Comparison of ENCODE assay signal across 24 cellular contexts in the genomic region with DNA sequence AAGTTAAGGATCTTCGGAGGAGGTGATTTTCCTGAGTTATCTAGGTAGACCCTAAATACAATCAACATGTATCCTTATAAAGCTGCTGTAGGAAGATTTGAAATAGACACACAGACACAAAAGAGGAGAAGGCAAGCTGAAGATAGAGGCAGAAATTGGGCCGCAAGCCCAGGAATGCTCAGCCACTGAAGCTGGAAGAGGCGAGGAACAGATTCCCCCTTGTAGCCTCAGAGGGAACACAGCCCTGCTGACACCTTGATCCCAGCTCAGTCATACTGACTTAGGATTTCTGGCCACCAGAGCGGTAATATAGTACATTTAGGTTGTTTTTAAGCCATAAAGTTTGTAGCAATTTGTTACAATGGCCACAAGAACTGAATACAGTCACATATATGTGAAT.
"Had no signal": no experiment of that assay in that cellular context is flagged by ENCODE, and none has a peak within 500 bp of the region (broad histone marks: within the 10 kb centered on the region; RNA-seq: fewer than 3 reads in every experiment).

No MANE protein-coding gene starts in this region.

- H3K4me1 ChIP-seq: neural progenitor cell, prostate gland, right lobe of liver, stomach, thyroid gland, tibial nerve, upper lobe of left lung, vagina had no signal

- H3K36me3 Mint-ChIP-seq: naive thymus-derived CD8-positive, alpha-beta T cell; natural killer cell treated with Interleukin-12 subunit alpha and Interleukin-12 subunit beta and Interleukin-15 and Interleukin-18, amount 100 ng/mL, for 72 hours; neural progenitor cell; stimulated activated effector memory CD8-positive, alpha-beta T cell treated with anti-CD3 and anti-CD28 coated beads, Interleukin-12 subunit alpha, Interleukin-12 subunit beta, amount 100 ng/mL, for 72 hours; stimulated activated naive B cell treated with anti-CD40 and anti-IgM and Interleukin-4, amounts not matched to agents 10 μg/mL and 1 μg/mL and 100 μg/mL, for 72 hours had no signal

- H3K9me3 Mint-ChIP-seq: natural killer cell treated with Interleukin-12 subunit alpha and Interleukin-12 subunit beta and Interleukin-15 and Interleukin-18, amount 100 ng/mL, for 72 hours; neural progenitor cell; stimulated activated effector memory CD8-positive, alpha-beta T cell treated with anti-CD3 and anti-CD28 coated beads, Interleukin-12 subunit alpha, Interleukin-12 subunit beta, amount 100 ng/mL, for 72 hours had no signal

- H3K4me2 ChIP-seq: neural progenitor cell had no signal

- H3K27me3 ChIP-seq: neural progenitor cell, pancreas, right lobe of liver, sigmoid colon, stomach, thyroid gland, tibial nerve, upper lobe of left lung, vagina had no signal

- H3K4me3 Mint-ChIP-seq: naive thymus-derived CD8-positive, alpha-beta T cell; natural killer cell treated with Interleukin-12 subunit alpha and Interleukin-12 subunit beta and Interleukin-15 and Interleukin-18, amount 100 ng/mL, for 72 hours; neural progenitor cell; stimulated activated effector memory CD8-positive, alpha-beta T cell treated with anti-CD3 and anti-CD28 coated beads, Interleukin-12 subunit alpha, Interleukin-12 subunit beta, amount 100 ng/mL, for 72 hours; stimulated activated naive B cell treated with anti-CD40 and anti-IgM and Interleukin-4, amounts not matched to agents 10 μg/mL and 1 μg/mL and 100 μg/mL, for 72 hours; stimulated activated naive CD8-positive, alpha-beta T cell treated with anti-CD3 and anti-CD28 coated beads, Interleukin-15, Interleukin-2, amounts not matched to agents 100 ng/mL and 50 ng/mL, for 24 hours had no signal

- ATAC-seq: naive thymus-derived CD8-positive, alpha-beta T cell; natural killer cell treated with Interleukin-12 subunit alpha and Interleukin-12 subunit beta and Interleukin-15 and Interleukin-18, amount 100 ng/mL, for 72 hours; pancreas; right lobe of liver; stimulated activated effector memory CD8-positive, alpha-beta T cell treated with anti-CD3 and anti-CD28 coated beads, Interleukin-12 subunit alpha, Interleukin-12 subunit beta, amount 100 ng/mL, for 72 hours; stimulated activated naive B cell treated with anti-CD40 and anti-IgM and Interleukin-4, amounts not matched to agents 10 μg/mL and 1 μg/mL and 100 μg/mL, for 72 hours had no signal

- H3K4me3 ChIP-seq: neural progenitor cell, pancreas, prostate gland, right lobe of liver, sigmoid colon, stomach, thoracic aorta, thyroid gland, tibial nerve, upper lobe of left lung, vagina had no signal

- H3K9me3 ChIP-seq: pancreas, prostate gland, right lobe of liver, sigmoid colon, stomach, thoracic aorta, thyroid gland, tibial nerve, upper lobe of left lung, vagina had no signal

- H3K4me1 Mint-ChIP-seq: naive thymus-derived CD8-positive, alpha-beta T cell; neural progenitor cell; stimulated activated effector memory CD8-positive, alpha-beta T cell treated with anti-CD3 and anti-CD28 coated beads, Interleukin-12 subunit alpha, Interleukin-12 subunit beta, amount 100 ng/mL, for 72 hours; stimulated activated naive B cell treated with anti-CD40 and anti-IgM and Interleukin-4, amounts not matched to agents 10 μg/mL and 1 μg/mL and 100 μg/mL, for 72 hours had no signal

- DNase-seq: naive thymus-derived CD8-positive, alpha-beta T cell; pancreas; retina; right lobe of liver; sigmoid colon; small intestine; stimulated activated CD4-positive, alpha-beta T cell treated with anti-CD3 and anti-CD28 coated beads, Interleukin-15, amount 100 ng/mL, for 24 hours; stimulated activated CD4-positive, alpha-beta T cell treated with anti-CD3 and anti-CD28 coated beads, Interleukin-2, amount 100 ng/mL, for 24 hours; stimulated activated CD4-positive, alpha-beta T cell treated with anti-CD3 and anti-CD28 coated beads, Interleukin-2, amount 100 ng/mL, for 48 hours; stimulated activated CD4-positive, alpha-beta T cell treated with anti-CD3 and anti-CD28 coated beads, Interleukin-4, amount 100 ng/mL, for 24 hours; stimulated activated naive B cell treated with anti-CD40 and anti-IgM and Interleukin-4, amounts not matched to agents 10 μg/mL and 1 μg/mL and 100 μg/mL, for 72 hours; stimulated activated naive CD4-positive, alpha-beta T cell treated with Interleukin-2 at 50 U/mL for 16 hours; stomach; thyroid gland; trophoblast cell; upper lobe of left lung had no signal

- H3K27ac Mint-ChIP-seq: naive thymus-derived CD8-positive, alpha-beta T cell; natural killer cell treated with Interleukin-12 subunit alpha and Interleukin-12 subunit beta and Interleukin-15 and Interleukin-18, amount 100 ng/mL, for 72 hours; neural progenitor cell; stimulated activated effector memory CD8-positive, alpha-beta T cell treated with anti-CD3 and anti-CD28 coated beads, Interleukin-12 subunit alpha, Interleukin-12 subunit beta, amount 100 ng/mL, for 72 hours; stimulated activated naive B cell treated with anti-CD40 and anti-IgM and Interleukin-4, amounts not matched to agents 10 μg/mL and 1 μg/mL and 100 μg/mL, for 72 hours; stimulated activated naive CD8-positive, alpha-beta T cell treated with anti-CD3 and anti-CD28 coated beads, Interleukin-15, Interleukin-2, amounts not matched to agents 100 ng/mL and 50 ng/mL, for 24 hours had no signal

- H3K27ac ChIP-seq: neural progenitor cell, pancreas, prostate gland, right lobe of liver, sigmoid colon, stomach, thoracic aorta, thyroid gland, tibial nerve, upper lobe of left lung, vagina had no signal

- H3K9ac ChIP-seq: neural progenitor cell had no signal

- H3K36me3 ChIP-seq: neural progenitor cell, pancreas, prostate gland, right lobe of liver, sigmoid colon, stomach, thoracic aorta, thyroid gland, tibial nerve, upper lobe of left lung, vagina had no signal

- H2AFZ ChIP-seq: neural progenitor cell had no signal
